19 cellular contexts compared by ENCODE assay signal in genomic region chr12:121507245-121507644, GRCh38.
"Had no signal": no experiment of that assay in that cellular context is flagged by ENCODE, and none has a peak within 500 bp of the region (broad histone marks: within the 10 kb centered on the region; RNA-seq: fewer than 3 reads in every experiment).

No MANE protein-coding gene starts in this region.

- H3K36me3 Mint-ChIP-seq: natural killer cell treated with Interleukin-12 subunit alpha and Interleukin-12 subunit beta and Interleukin-15 and Interleukin-18, amount 100 ng/mL, for 72 hours had no signal

- H3K27ac ChIP-seq: heart left ventricle, neural progenitor cell, ovary, stomach, thoracic aorta, transverse colon had no signal

- H3K36me3 ChIP-seq: neural progenitor cell, ovary had no signal

- H3K4me3 ChIP-seq: heart left ventricle, mucosa of descending colon, neural progenitor cell, ovary, stomach, thoracic aorta, transverse colon had no signal

- H3K4me1 ChIP-seq: neural progenitor cell, stomach, transverse colon had no signal

- H3K9me3 ChIP-seq: heart left ventricle, mucosa of descending colon, ovary, stomach, thoracic aorta, transverse colon had no signal

- H3K27me3 ChIP-seq: heart left ventricle, neural progenitor cell, ovary, stomach, transverse colon had no signal

- H3K9me3 Mint-ChIP-seq: natural killer cell treated with Interleukin-12 subunit alpha and Interleukin-12 subunit beta and Interleukin-15 and Interleukin-18, amount 100 ng/mL, for 72 hours; neural progenitor cell had no signal

- H3K27ac Mint-ChIP-seq: natural killer cell treated with Interleukin-12 subunit alpha and Interleukin-12 subunit beta and Interleukin-15 and Interleukin-18, amount 100 ng/mL, for 72 hours; neural progenitor cell had no signal

- H3K4me1 Mint-ChIP-seq: neural progenitor cell had no signal

- H3K27me3 Mint-ChIP-seq: natural killer cell treated with Interleukin-12 subunit alpha and Interleukin-12 subunit beta and Interleukin-15 and Interleukin-18, amount 100 ng/mL, for 72 hours had no signal

- DNase-seq: effector memory CD4-positive, alpha-beta T cell; heart left ventricle; hippocampal formation; kidney glomerular epithelial cell; mammary epithelial cell; mucosa of descending colon; nucleus accumbens; ovary; right cardiac atrium; small intestine; stimulated activated CD4-positive, alpha-beta T cell treated with anti-CD3 and anti-CD28 coated beads, Interleukin-12 subunit alpha, Interleukin-12 subunit beta, amount 100 ng/mL, for 4 hours; stimulated activated naive CD4-positive, alpha-beta T cell; stomach; substantia nigra; transverse colon had no signal

- ATAC-seq: esophagus mucosa; heart left ventricle; mucosa of descending colon; natural killer cell treated with Interleukin-12 subunit alpha and Interleukin-12 subunit beta and Interleukin-15 and Interleukin-18, amount 100 ng/mL, for 72 hours; right cardiac atrium had no signal

- H3K4me3 Mint-ChIP-seq: natural killer cell treated with Interleukin-12 subunit alpha and Interleukin-12 subunit beta and Interleukin-15 and Interleukin-18, amount 100 ng/mL, for 72 hours; neural progenitor cell had no signal
